15 cellular contexts compared by ENCODE assay signal in genomic region chr9:97504381-97505216, GRCh38. TPM values are rescaled to one million over a fixed set of nuclear protein-coding genes. Genes with fewer than 3 reads are reported as not detected.
DNase-seq lines count a peak whose midpoint lies in the region; ATAC-seq and TF ChIP-seq lines count a peak whose summit lies in the region.
"Had no signal": no experiment of that assay in that cellular context is flagged by ENCODE, and none has a peak within 500 bp of the region (broad histone marks: within the 10 kb centered on the region; RNA-seq: fewer than 3 reads in every experiment).

No MANE protein-coding gene starts in this region.

- H3K36me3 ChIP-seq in thoracic aorta, result no peaks in the 10 kb centered on the region
- H3K36me3 ChIP-seq: spleen had no signal

- peaks cover 17 to 63% of the 10 kb centered on the region in 2 donors for H3K4me1 ChIP-seq in thoracic aorta (ENCODE audit: control insufficient read depth in 1 of 2, low read depth in 2 of 2)

- no peak for TF ChIP-seq CTCF in astrocyte of the spinal cord (IDR thresholded peaks at IDR 0.05; ENCODE audit: low read depth, low read length)
- no peak for TF ChIP-seq CTCF in thoracic aorta (IDR thresholded peaks at IDR 0.05)

- in situ Hi-C loops in astrocyte of the spinal cord (cut with HindIII; ENCODE audit: low sequenced_read_pairs), result no loop called here

- ATAC-seq in thoracic aorta (ENCODE audit: insufficient number of reproducible peaks, low FRiP score, low read depth), result no peak
- ATAC-seq in GM18867 (IDR thresholded peaks at IDR 0.05; ENCODE audit: unreplicated experiment), result no peak
- no peak for ATAC-seq in GM19452 (IDR thresholded peaks at IDR 0.05; ENCODE audit: unreplicated experiment)
- ATAC-seq: CD8-positive, alpha-beta T cell; PC-3 had no signal

- DNase-seq in NCI-H146 treated with DMSO at 0.1 percent for 48 hours (lab: John Stamatoyannopoulos, UW; ENCODE audit: unreplicated experiment) (peak; percentile 63), astrocyte of the spinal cord (ENCODE audit: low read depth, low spot score) (peak; percentile 46), left kidney (ENCODE audit: low read depth, low spot score) (peak; percentile 24), thoracic aorta (ENCODE audit: low spot score) (no peak), NOMO-1 treated with dmso at 0.1 percent for 144 hours (lab: John Stamatoyannopoulos, UW; ENCODE audit: unreplicated experiment) (no peak), mesenteric fat pad (ENCODE audit: low spot score) (no peak)
- DNase-seq: activated CD8-positive, alpha-beta memory T cell treated with anti-CD3 and anti-CD28 coated beads, Interleukin-2, amount 50 U/mL, for 4 hours; anterior cingulate cortex; NCI-H2029 treated with DMSO at 0.1 percent for 48 hours; PC-3; spleen; T1000 had no signal

- no peak overlapping the region for H3K4me3 ChIP-seq in astrocyte of the spinal cord (ENCODE audit: low read depth, low read length)
- peak overlapping the region; percentile 81 for H3K4me3 ChIP-seq in thoracic aorta
- H3K4me3 ChIP-seq: spleen had no signal

- no peaks in the 10 kb centered on the region for H3K27me3 ChIP-seq in thoracic aorta (replicated peaks; ENCODE audit: insufficient read depth)

- peak overlapping the region; percentile 73 to 80 for H3K27ac ChIP-seq in thoracic aorta
- H3K27ac ChIP-seq: spleen had no signal

- no peaks in the 10 kb centered on the region for H3K9me3 ChIP-seq in thoracic aorta
- H3K9me3 ChIP-seq: spleen had no signal

RNA-seq across cellular contexts. Expression of gene TMOD1, which starts 3.1 kb away (rescaled TPM):
- total RNA-seq in thoracic aorta (10 to 100 TPM; 44.0 to 77.6 TPM), mesenteric fat pad (5.8 TPM)
- total RNA-seq: PC-3 had no signal

Comparison
In these comparisons a context has a peak if more than half of its experiments do, and no peak if none do; other contexts are left out.
1. DNase-seq: peak in NCI-H146 treated with DMSO at 0.1 percent for 48 hours (single experiment), astrocyte of the spinal cord (single experiment) and left kidney (single experiment); none in thoracic aorta (single experiment), NOMO-1 treated with dmso at 0.1 percent for 144 hours (single experiment) and mesenteric fat pad (single experiment).